20 cellular contexts compared by ENCODE assay signal in genomic region chr13:45953082-45953481, GRCh38.
"Had no signal": no experiment of that assay in that cellular context is flagged by ENCODE, and none has a peak within 500 bp of the region (broad histone marks: within the 10 kb centered on the region; RNA-seq: fewer than 3 reads in every experiment).

No MANE protein-coding gene starts in this region.

- H3K4me3 ChIP-seq: cardiac muscle cell, hepatocyte, transverse colon, vagina had no signal

- H3K4me1 Mint-ChIP-seq: activated naive CD8-positive, alpha-beta T cell treated with anti-CD3 and anti-CD28 coated beads, Interleukin-2, amount 50 U/mL, for 24 hours had no signal

- H2AFZ ChIP-seq: hepatocyte had no signal

- DNase-seq: activated CD4-positive, alpha-beta memory T cell treated with anti-CD3 and anti-CD28 coated beads for 36 hours; activated CD4-positive, alpha-beta T cell treated with anti-CD3 and anti-CD28 coated beads for 48 hours; activated CD4-positive, CD25-positive, alpha-beta regulatory T cell; activated naive CD4-positive, alpha-beta T cell treated with Interleukin-2 at 50 U/mL for 16 hours; activated naive CD8-positive, alpha-beta T cell treated with anti-CD3 and anti-CD28 coated beads, Interleukin-2, amount 50 U/mL, for 24 hours; activated T-cell treated with anti-CD3 and anti-CD28 coated beads, Interleukin-2, amount 50 U/mL, for 48 hours; effector CD4-positive, alpha-beta T cell; glutamatergic neuron; stimulated activated CD4-positive, alpha-beta T cell treated with anti-CD3 and anti-CD28 coated beads, Interleukin-2, amount 100 ng/mL, for 48 hours; stimulated activated CD8-positive, alpha-beta memory T cell treated with anti-CD3 and anti-CD28 coated beads, Interleukin-4, amount 100 ng/mL, for 48 hours; stimulated activated naive B cell treated with anti-CD40 and anti-IgM and Interleukin-4, amounts not matched to agents 10 μg/mL and 1 μg/mL and 100 μg/mL, for 72 hours; T-helper 9 cell; transverse colon had no signal

- H3K27me3 ChIP-seq: cardiac muscle cell, hepatocyte, transverse colon, vagina had no signal

- FAIRE-seq: frontal cortex, islet of Langerhans had no signal

- H3K27ac Mint-ChIP-seq: activated CD4-positive, alpha-beta memory T cell treated with anti-CD3 and anti-CD28 coated beads for 36 hours; activated naive CD8-positive, alpha-beta T cell treated with anti-CD3 and anti-CD28 coated beads, Interleukin-2, amount 50 U/mL, for 24 hours; dendritic cell treated with granulocyte-macrophage colony-stimulating factor and Interleukin-4, amounts not matched to agents 40 ng/mL and 50 ng/mL, for 4 days; natural killer cell treated with Interleukin-12 subunit alpha and Interleukin-12 subunit beta and Interleukin-15 and Interleukin-18, amount 100 ng/mL, for 72 hours; stimulated activated naive B cell treated with anti-CD40 and anti-IgM and Interleukin-4, amounts not matched to agents 10 μg/mL and 1 μg/mL and 100 μg/mL, for 72 hours had no signal

- H3K27me3 Mint-ChIP-seq: activated CD4-positive, alpha-beta memory T cell treated with anti-CD3 and anti-CD28 coated beads for 36 hours; activated naive CD8-positive, alpha-beta T cell treated with anti-CD3 and anti-CD28 coated beads, Interleukin-2, amount 50 U/mL, for 24 hours; dendritic cell treated with granulocyte-macrophage colony-stimulating factor and Interleukin-4, amounts not matched to agents 40 ng/mL and 50 ng/mL, for 4 days; natural killer cell treated with Interleukin-12 subunit alpha and Interleukin-12 subunit beta and Interleukin-15 and Interleukin-18, amount 100 ng/mL, for 72 hours; stimulated activated naive B cell treated with anti-CD40 and anti-IgM and Interleukin-4, amounts not matched to agents 10 μg/mL and 1 μg/mL and 100 μg/mL, for 72 hours had no signal

- H3K79me2 ChIP-seq: hepatocyte had no signal

- H3K9me3 Mint-ChIP-seq: activated CD4-positive, alpha-beta memory T cell treated with anti-CD3 and anti-CD28 coated beads for 36 hours; activated naive CD8-positive, alpha-beta T cell treated with anti-CD3 and anti-CD28 coated beads, Interleukin-2, amount 50 U/mL, for 24 hours; dendritic cell treated with granulocyte-macrophage colony-stimulating factor and Interleukin-4, amounts not matched to agents 40 ng/mL and 50 ng/mL, for 4 days; natural killer cell treated with Interleukin-12 subunit alpha and Interleukin-12 subunit beta and Interleukin-15 and Interleukin-18, amount 100 ng/mL, for 72 hours; stimulated activated naive B cell treated with anti-CD40 and anti-IgM and Interleukin-4, amounts not matched to agents 10 μg/mL and 1 μg/mL and 100 μg/mL, for 72 hours had no signal

- ATAC-seq: activated naive CD8-positive, alpha-beta T cell treated with anti-CD3 and anti-CD28 coated beads, Interleukin-2, amount 50 U/mL, for 24 hours; natural killer cell treated with Interleukin-12 subunit alpha and Interleukin-12 subunit beta and Interleukin-15 and Interleukin-18, amount 100 ng/mL, for 72 hours; stimulated activated naive B cell treated with anti-CD40 and anti-IgM and Interleukin-4, amounts not matched to agents 10 μg/mL and 1 μg/mL and 100 μg/mL, for 72 hours had no signal

- H3K27ac ChIP-seq: cardiac muscle cell, hepatocyte, transverse colon, vagina had no signal

- H3K9me3 ChIP-seq: transverse colon, vagina had no signal

- H3K4me2 ChIP-seq: hepatocyte had no signal

- H3K4me1 ChIP-seq: transverse colon, vagina had no signal

- H3K4me3 Mint-ChIP-seq: activated CD4-positive, alpha-beta memory T cell treated with anti-CD3 and anti-CD28 coated beads for 36 hours; activated naive CD8-positive, alpha-beta T cell treated with anti-CD3 and anti-CD28 coated beads, Interleukin-2, amount 50 U/mL, for 24 hours; dendritic cell treated with granulocyte-macrophage colony-stimulating factor and Interleukin-4, amounts not matched to agents 40 ng/mL and 50 ng/mL, for 4 days; natural killer cell treated with Interleukin-12 subunit alpha and Interleukin-12 subunit beta and Interleukin-15 and Interleukin-18, amount 100 ng/mL, for 72 hours; stimulated activated naive B cell treated with anti-CD40 and anti-IgM and Interleukin-4, amounts not matched to agents 10 μg/mL and 1 μg/mL and 100 μg/mL, for 72 hours had no signal
